ENCODE assay signal across 10 cellular contexts in genomic region chr11:32334822-32335221, GRCh38.
A peak's percentile ranks its signal among the peaks of the same experiment; 100 is the strongest.
DNase-seq lines count a peak whose midpoint lies in the region; ATAC-seq and TF ChIP-seq lines count a peak whose summit lies in the region.
"Had no signal": no experiment of that assay in that cellular context is flagged by ENCODE, and none has a peak within 500 bp of the region (broad histone marks: within the 10 kb centered on the region; RNA-seq: fewer than 3 reads in every experiment).

No MANE protein-coding gene starts in this region.

- no peak overlapping the region for H3K27ac ChIP-seq in lower lobe of right lung

- intact Hi-C loops in lower lobe of right lung (cut with DNase I), result no loop called here
- intact Hi-C loops in left ventricle myocardium superior (cut with micrococcal nuclease), result no loop called here

- H3K4me1 ChIP-seq in lower lobe of right lung, result peaks cover 5% of the 10 kb centered on the region

- no peak overlapping the region for H3K4me3 Mint-ChIP-seq in activated CD4-positive, alpha-beta memory T cell treated with anti-CD3 and anti-CD28 coated beads, Interleukin-2, amount 10 ng/mL, durations not matched to agents 7 days and 5 days

- POLR2A ChIA-PET in BJ (lab: Charles Lee), result no interaction called here
- POLR2A ChIA-PET in activated CD4-positive, alpha-beta memory T cell treated with anti-CD3 and anti-CD28 coated beads, Interleukin-2, amount 10 ng/mL, durations not matched to agents 7 days and 5 days (lab: Charles Lee), result no interaction called here

- CTCF ChIA-PET in BJ (lab: Yijun Ruan, JAX), result interaction anchor here (0.6 to 4.1 kb wide), 5 partner anchors 8 to 91 kb away, joined by 3 to 30 read pairs (median 3); no protein-coding TSS in a partner anchor
- CTCF ChIA-PET in activated CD4-positive, alpha-beta memory T cell treated with anti-CD3 and anti-CD28 coated beads, Interleukin-2, amount 10 ng/mL, durations not matched to agents 7 days and 5 days (lab: Charles Lee), result interaction anchor here (0.6 to 2.2 kb wide), 3 partner anchors 9 to 14 kb away, joined by 4 to 9 read pairs (median 7); no protein-coding TSS in a partner anchor

- no peaks in the 10 kb centered on the region for H3K36me3 Mint-ChIP-seq in activated CD4-positive, alpha-beta memory T cell treated with anti-CD3 and anti-CD28 coated beads, Interleukin-2, amount 10 ng/mL, durations not matched to agents 7 days and 5 days (ENCODE audit: low read depth)

- H3K27me3 ChIP-seq in BJ (ENCODE audit: control insufficient read depth, insufficient read depth, low read length), result peaks cover 2% of the 10 kb centered on the region
- H3K27me3 ChIP-seq in lower lobe of right lung (ENCODE audit: low read depth), result peaks cover 31% of the 10 kb centered on the region

- peaks cover 49% of the 10 kb centered on the region for H3K27me3 Mint-ChIP-seq in activated CD4-positive, alpha-beta memory T cell treated with anti-CD3 and anti-CD28 coated beads, Interleukin-2, amount 10 ng/mL, durations not matched to agents 7 days and 5 days

- no peaks in the 10 kb centered on the region for H3K9me3 ChIP-seq in lower lobe of right lung

- H3K36me3 ChIP-seq in BJ (ENCODE audit: control insufficient read depth, insufficient read depth, low read length), result no peaks in the 10 kb centered on the region
- no peaks in the 10 kb centered on the region for H3K36me3 ChIP-seq in lower lobe of right lung

- peaks cover 4% of the 10 kb centered on the region for H3K9me3 Mint-ChIP-seq in activated CD4-positive, alpha-beta memory T cell treated with anti-CD3 and anti-CD28 coated beads, Interleukin-2, amount 10 ng/mL, durations not matched to agents 7 days and 5 days

- ATAC-seq in lower lobe of right lung (peak; percentile 27 to 43), GM18870 (IDR thresholded peaks at IDR 0.05; ENCODE audit: unreplicated experiment) (no peak), left ventricle myocardium superior (no peak)

- H3K4me1 Mint-ChIP-seq in activated CD4-positive, alpha-beta memory T cell treated with anti-CD3 and anti-CD28 coated beads, Interleukin-2, amount 10 ng/mL, durations not matched to agents 7 days and 5 days, result peaks cover 17% of the 10 kb centered on the region

- no peak for DNase-seq in BJ (ENCODE audit: low read depth)
- peak; percentile 22 for DNase-seq in H4 (ENCODE audit: low spot score)
- peak; percentile 23 for DNase-seq in activated CD4-positive, alpha-beta memory T cell treated with anti-CD3 and anti-CD28 coated beads, Interleukin-2, amount 10 ng/mL, durations not matched to agents 7 days and 5 days
- DNase-seq in lower lobe of right lung, result no peak
- DNase-seq in NCI-H526 (lab: John Stamatoyannopoulos, UW), result no peak
- DNase-seq in left ventricle myocardium superior, result no peak
- DNase-seq in SW480 (ENCODE audit: low spot score), result no peak
- DNase-seq: naive B cell, NCI-H187 had no signal

- peak; percentile 23 for TF ChIP-seq CTCF in BJ (IDR thresholded peaks at IDR 0.05; ENCODE audit: insufficient read depth, low read depth, low read length)
- peak; percentile 17 for TF ChIP-seq CTCF in lower lobe of right lung (IDR thresholded peaks at IDR 0.05)

- H3K27ac Mint-ChIP-seq in activated CD4-positive, alpha-beta memory T cell treated with anti-CD3 and anti-CD28 coated beads, Interleukin-2, amount 10 ng/mL, durations not matched to agents 7 days and 5 days, result no peak overlapping the region
- H3K27ac Mint-ChIP-seq: naive B cell had no signal

- H3K4me3 ChIP-seq in BJ (ENCODE audit: low read depth, low read length), result no peak overlapping the region
- no peak overlapping the region for H3K4me3 ChIP-seq in lower lobe of right lung

Comparison
In these comparisons a context has a peak if more than half of its experiments do, and no peak if none do; other contexts are left out.
1. DNase-seq: peak in H4 (single experiment) and activated CD4-positive, alpha-beta memory T cell treated with anti-CD3 and anti-CD28 coated beads, Interleukin-2, amount 10 ng/mL, durations not matched to agents 7 days and 5 days (single experiment); none in BJ (single experiment), lower lobe of right lung (single experiment), NCI-H526 (0 of 2), left ventricle myocardium superior (single experiment) and SW480 (single experiment).
2. ATAC-seq: peak in lower lobe of right lung (2 of 2); none in GM18870 (single experiment) and left ventricle myocardium superior (single experiment).